In genomic region chr11:62755086-62755615, GRCh38 we compare ENCODE assay signal across 12 cellular contexts. TPM values are rescaled to one million over a fixed set of nuclear protein-coding genes. Genes with fewer than 3 reads are reported as not detected.
DNase-seq lines count a peak whose midpoint lies in the region; ATAC-seq and TF ChIP-seq lines count a peak whose summit lies in the region.
"Had no signal": no experiment of that assay in that cellular context is flagged by ENCODE, and none has a peak within 500 bp of the region (broad histone marks: within the 10 kb centered on the region; RNA-seq: fewer than 3 reads in every experiment).

No MANE protein-coding gene starts in this region.

- H3K9ac ChIP-seq in Karpas-422 (ENCODE audit: low read length), result no peak overlapping the region; the same call in 1 of the 2 replicates

- H3K27ac ChIP-seq in Karpas-422 (ENCODE audit: low read length), result no peak overlapping the region

- peak overlapping the region; percentile 66 for H3K4me2 ChIP-seq in Karpas-422 (ENCODE audit: low read depth, low read length, poor library complexity, severe bottlenecking)

- H3K36me3 Mint-ChIP-seq in Caco-2 (ENCODE audit: insufficient read depth, unreplicated experiment) (peaks cover 23% of the 10 kb centered on the region), brain (peaks cover 14% of the 10 kb centered on the region), nephron (ENCODE audit: low read depth) (peaks cover 10% of the 10 kb centered on the region)

- peak overlapping the region; percentile 97 for H3K4me3 Mint-ChIP-seq in Caco-2 (ENCODE audit: unreplicated experiment)
- H3K4me3 Mint-ChIP-seq in brain, result peak overlapping the region; percentile 77 to 99 (median 96)
- peak overlapping the region; percentile 61 to 81 (median 78) for H3K4me3 Mint-ChIP-seq in nephron

- no peaks in the 10 kb centered on the region for H4K20me1 ChIP-seq in Karpas-422 (ENCODE audit: insufficient read depth, low read depth, low read length)

- peaks cover 17% of the 10 kb centered on the region for H3K79me2 ChIP-seq in Karpas-422 (ENCODE audit: low read length)

- H3K36me3 ChIP-seq in Caco-2 (ENCODE audit: control insufficient read depth, insufficient read depth, low read length), result peaks cover 3% of the 10 kb centered on the region
- no peaks in the 10 kb centered on the region for H3K36me3 ChIP-seq in Karpas-422 (ENCODE audit: insufficient read depth, low read length)
- H3K36me3 ChIP-seq in H7 (replicated peaks; ENCODE audit: control insufficient read depth, insufficient read depth, low read length), result peaks cover 20% of the 10 kb centered on the region

- no peak overlapping the region for H3K27ac Mint-ChIP-seq in Caco-2 (ENCODE audit: unreplicated experiment)
- peak overlapping the region in 3 of 5 experiments; percentile 29 to 98 (median 61) for H3K27ac Mint-ChIP-seq in brain
- peak overlapping the region; percentile 27 to 70 (median 54) for H3K27ac Mint-ChIP-seq in nephron

- H3K27me3 Mint-ChIP-seq in Caco-2 (ENCODE audit: insufficient read depth, unreplicated experiment) (no peaks in the 10 kb centered on the region), brain (peaks cover 12% of the 10 kb centered on the region), nephron (ENCODE audit: low read depth) (no peaks in the 10 kb centered on the region)

- H3K9me3 Mint-ChIP-seq in Caco-2 (ENCODE audit: unreplicated experiment), result no peaks in the 10 kb centered on the region
- no peaks in the 10 kb centered on the region for H3K9me3 Mint-ChIP-seq in brain
- H3K9me3 Mint-ChIP-seq in nephron, result no peaks in the 10 kb centered on the region
- H3K9me3 Mint-ChIP-seq: HFFc6 had no signal

- TF ChIP-seq CTCF in Caco-2 (IDR thresholded peaks at IDR 0.05; ENCODE audit: insufficient read depth in 1 of 2, low read depth in 1 of 2, low read length in 1 of 2, severe bottlenecking in 1 of 2, unreplicated experiment in 1 of 2), result no peak
- no peak for TF ChIP-seq CTCF in brain (conservative IDR thresholded peaks at IDR 0.05)
- no peak for TF ChIP-seq CTCF in nephron (IDR thresholded peaks at IDR 0.05; ENCODE audit: unreplicated experiment in 3 of 3)

- POLR2A ChIA-PET in Caco-2 (lab: Charles Lee), result interaction anchor here (0.6 to 2.1 kb wide), 2 partner anchors 27 to 614 kb away, joined by 7 to 71 read pairs; partner anchors contain the start of genes HNRNPUL2, SLC22A9 and TTC9C

- no peak for ATAC-seq in esophagus mucosa

- H3K9me2 ChIP-seq in Karpas-422 (replicated peaks; ENCODE audit: insufficient read depth, low read length), result no peaks in the 10 kb centered on the region

- H3K4me1 ChIP-seq in Caco-2, result peaks cover 9% of the 10 kb centered on the region; the same call in 1 of the 2 replicates
- H3K4me1 ChIP-seq in Karpas-422 (ENCODE audit: low read length), result peaks cover 20% of the 10 kb centered on the region

- DNase-seq in Caco-2 (no peak), Karpas-422 (no peak), H7 (no peak), NCI-H446 treated with DMSO at 0.1 percent for 48 hours (lab: John Stamatoyannopoulos, UW) (no peak)
- DNase-seq: activated gamma-delta T cell treated with Interleukin-2 at 50 U/mL for 16 hours; DMS153; HFFc6; NCI-H2107; stimulated activated CD4-positive, alpha-beta T cell treated with anti-CD3 and anti-CD28 coated beads, Interleukin-4, amount 100 ng/mL, for 1 hour had no signal

- H3K4me3 ChIP-seq in Caco-2 (ENCODE audit: low read depth, low read length), result no peak overlapping the region
- no peak overlapping the region; the same call in 1 of the 2 replicates for H3K4me3 ChIP-seq in Karpas-422 (ENCODE audit: low read length)
- no peak overlapping the region for H3K4me3 ChIP-seq in H7 (ENCODE audit: insufficient read depth, low read depth, low read length)

- TSS peak; percentile 52 for BruUV-seq in Caco-2 (replicated peaks; lab: Mats Ljungman, UMichigan)

- intact Hi-C loops in Caco-2 (cut with micrococcal nuclease; ENCODE audit: unreplicated experiment), result no loop called here

- H3K9me3 ChIP-seq in Caco-2 (no peaks in the 10 kb centered on the region), Karpas-422 (ENCODE audit: low read length) (no peaks in the 10 kb centered on the region)

- no peaks in the 10 kb centered on the region for H3K4me1 Mint-ChIP-seq in Caco-2 (ENCODE audit: low read depth, unreplicated experiment)
- peaks cover 40% of the 10 kb centered on the region for H3K4me1 Mint-ChIP-seq in brain
- H3K4me1 Mint-ChIP-seq in nephron, result peaks cover 10% of the 10 kb centered on the region

- CTCF ChIA-PET in Caco-2 (lab: Charles Lee), result no interaction called here

- no peaks in the 10 kb centered on the region for H3K27me3 ChIP-seq in Caco-2 (replicated peaks; ENCODE audit: control insufficient read depth, insufficient read depth, low read length)
- no peaks in the 10 kb centered on the region for H3K27me3 ChIP-seq in Karpas-422 (ENCODE audit: low read length)
- H3K27me3 ChIP-seq in H7 (ENCODE audit: control insufficient read depth, insufficient read depth, low read length), result no peaks in the 10 kb centered on the region

- no peak overlapping the region for H2AFZ ChIP-seq in Karpas-422 (ENCODE audit: low read length)

RNA-seq across cellular contexts. Expression of gene ZBTB3, which starts 1.2 kb away (rescaled TPM):
- total RNA-seq in Caco-2 (2022), result 8.2 and 10.9 TPM in 2 replicates
- total RNA-seq in Karpas-422 (2014; rRNA removed; shearing (Covaris generic); ENCODE audit: low replicate concordance), result 5.3 and 6.6 TPM in 2 replicates
- 3.8 TPM for polyA plus RNA-seq in brain (ENCODE audit: insufficient read depth, low read depth, low replicate concordance)
- total RNA-seq in H7 (2014; rRNA removed; shearing (Covaris generic)), result 26.8 and 42.0 TPM in 2 replicates
- total RNA-seq in esophagus mucosa, result 8.0 TPM

RNA-seq across cellular contexts. Expression of gene POLR2G, which starts 6.2 kb away (rescaled TPM):
- total RNA-seq in Caco-2 (2022) (139 TPM in 2 replicates), esophagus mucosa (75.5 TPM)
- 115 and 140 TPM in 2 replicates for total RNA-seq in Karpas-422 (2014; rRNA removed; shearing (Covaris generic); ENCODE audit: low replicate concordance)
- 203 TPM for polyA plus RNA-seq in brain (ENCODE audit: insufficient read depth, low read depth, low replicate concordance)
- total RNA-seq in H7 (2014; rRNA removed; shearing (Covaris generic)), result 155 and 172 TPM in 2 replicates

RNA-seq across cellular contexts. Expression of gene TAF6L, which starts 16.0 kb away (rescaled TPM):
- total RNA-seq in Caco-2 (2022) (26.8 and 30.1 TPM in 2 replicates), esophagus mucosa (10.3 TPM)
- total RNA-seq in Karpas-422 (2014; rRNA removed; shearing (Covaris generic); ENCODE audit: low replicate concordance), result 10.4 and 30.1 TPM in 2 replicates
- polyA plus RNA-seq in brain (ENCODE audit: insufficient read depth, low read depth, low replicate concordance), result 28.5 TPM
- total RNA-seq in H7 (2014; rRNA removed; shearing (Covaris generic)), result 32.1 and 42.9 TPM in 2 replicates

RNA-seq across cellular contexts. Expression of gene TTC9C, which starts 26.9 kb away (rescaled TPM):
- total RNA-seq in Caco-2 (2022) (47.0 and 53.6 TPM in 2 replicates), esophagus mucosa (13.5 TPM)
- 48.9 and 49.2 TPM in 2 replicates for total RNA-seq in Karpas-422 (2014; rRNA removed; shearing (Covaris generic); ENCODE audit: low replicate concordance)
- polyA plus RNA-seq in brain (ENCODE audit: insufficient read depth, low read depth, low replicate concordance), result 52.9 TPM
- total RNA-seq in H7 (2014; rRNA removed; shearing (Covaris generic)), result 45.1 and 63.1 TPM in 2 replicates

RNA-seq across cellular contexts. Expression of gene HNRNPUL2, which starts 27.9 kb away (rescaled TPM):
- total RNA-seq in Caco-2 (2022), result 60.0 and 62.9 TPM in 2 replicates
- 10.6 and 13.9 TPM in 2 replicates for total RNA-seq in Karpas-422 (2014; rRNA removed; shearing (Covaris generic); ENCODE audit: low replicate concordance)
- polyA plus RNA-seq in brain (ENCODE audit: insufficient read depth, low read depth, low replicate concordance), result 122 TPM
- total RNA-seq in H7 (2014; rRNA removed; shearing (Covaris generic)), result 7.3 and 10.1 TPM in 2 replicates
- 29.5 TPM for total RNA-seq in esophagus mucosa
